In the genomic region with DNA sequence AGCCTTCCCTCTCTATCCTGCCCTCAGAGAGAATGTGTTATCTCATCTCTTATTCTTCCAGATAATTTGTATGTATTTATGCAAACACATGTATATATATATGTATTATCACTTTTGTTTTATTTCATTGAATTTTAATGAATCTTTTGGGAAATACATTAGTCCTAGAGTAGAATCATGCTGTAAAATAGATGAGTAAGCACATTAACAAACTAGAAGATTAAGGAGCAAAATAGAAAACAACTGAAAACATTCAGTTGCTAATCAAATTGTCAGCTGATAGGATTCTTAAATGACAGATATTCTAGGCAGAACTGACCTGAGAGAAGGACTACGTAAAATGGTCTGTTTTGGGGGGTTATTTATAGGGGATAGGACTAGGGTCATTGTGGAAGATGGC, we compare ENCODE assay signal across 28 cellular contexts.
"Had no signal": no experiment of that assay in that cellular context is flagged by ENCODE, and none has a peak within 500 bp of the region (broad histone marks: within the 10 kb centered on the region; RNA-seq: fewer than 3 reads in every experiment).

No MANE protein-coding gene starts in this region.

- H3K27ac ChIP-seq: neural progenitor cell, ovary, parathyroid adenoma, psoas muscle, sigmoid colon, stomach, thoracic aorta, thyroid gland, tibial nerve, upper lobe of left lung, vagina had no signal

- H2AFZ ChIP-seq: parathyroid adenoma had no signal

- H3K9me3 Mint-ChIP-seq: naive thymus-derived CD8-positive, alpha-beta T cell; nephron; neural progenitor cell; stimulated activated effector memory CD8-positive, alpha-beta T cell treated with anti-CD3 and anti-CD28 coated beads, Interleukin-12 subunit alpha, Interleukin-12 subunit beta, amount 100 ng/mL, for 72 hours; stimulated activated naive B cell treated with anti-CD40 and anti-IgM and Interleukin-4, amounts not matched to agents 10 μg/mL and 1 μg/mL and 100 μg/mL, for 72 hours; stimulated activated naive CD8-positive, alpha-beta T cell treated with anti-CD3 and anti-CD28 coated beads, Interleukin-15, Interleukin-2, amounts not matched to agents 100 ng/mL and 50 ng/mL, for 24 hours had no signal

- H3K79me2 ChIP-seq: parathyroid adenoma had no signal

- H3K4me3 Mint-ChIP-seq: naive B cell; naive thymus-derived CD8-positive, alpha-beta T cell; nephron; neural progenitor cell; stimulated activated effector memory CD8-positive, alpha-beta T cell treated with anti-CD3 and anti-CD28 coated beads, Interleukin-12 subunit alpha, Interleukin-12 subunit beta, amount 100 ng/mL, for 72 hours; stimulated activated naive B cell treated with anti-CD40 and anti-IgM and Interleukin-4, amounts not matched to agents 10 μg/mL and 1 μg/mL and 100 μg/mL, for 72 hours; stimulated activated naive CD8-positive, alpha-beta T cell treated with anti-CD3 and anti-CD28 coated beads, Interleukin-15, Interleukin-2, amounts not matched to agents 100 ng/mL and 50 ng/mL, for 24 hours had no signal

- H3K36me3 Mint-ChIP-seq: naive B cell; naive thymus-derived CD8-positive, alpha-beta T cell; neural progenitor cell; stimulated activated effector memory CD8-positive, alpha-beta T cell treated with anti-CD3 and anti-CD28 coated beads, Interleukin-12 subunit alpha, Interleukin-12 subunit beta, amount 100 ng/mL, for 72 hours; stimulated activated naive B cell treated with anti-CD40 and anti-IgM and Interleukin-4, amounts not matched to agents 10 μg/mL and 1 μg/mL and 100 μg/mL, for 72 hours had no signal

- H3K9ac ChIP-seq: neural progenitor cell, parathyroid adenoma had no signal

- H3K4me1 ChIP-seq: neural progenitor cell, parathyroid adenoma, sigmoid colon, upper lobe of left lung had no signal

- H3K4me1 Mint-ChIP-seq: nephron; stimulated activated effector memory CD8-positive, alpha-beta T cell treated with anti-CD3 and anti-CD28 coated beads, Interleukin-12 subunit alpha, Interleukin-12 subunit beta, amount 100 ng/mL, for 72 hours had no signal

- FAIRE-seq: urothelium cell line had no signal

- H3K27me3 Mint-ChIP-seq: naive B cell; naive thymus-derived CD8-positive, alpha-beta T cell; stimulated activated naive B cell treated with anti-CD40 and anti-IgM and Interleukin-4, amounts not matched to agents 10 μg/mL and 1 μg/mL and 100 μg/mL, for 72 hours had no signal

- H3K4me3 ChIP-seq: neural progenitor cell, ovary, psoas muscle, sigmoid colon, stomach, thoracic aorta, thyroid gland, tibial nerve, upper lobe of left lung, vagina had no signal

- H3K9me3 ChIP-seq: ovary, psoas muscle, sigmoid colon, stomach, thoracic aorta, thyroid gland, tibial nerve, upper lobe of left lung, vagina had no signal

- H3K27ac Mint-ChIP-seq: naive B cell; naive thymus-derived CD8-positive, alpha-beta T cell; nephron; neural progenitor cell; progenitor cell of endocrine pancreas; stimulated activated effector memory CD8-positive, alpha-beta T cell treated with anti-CD3 and anti-CD28 coated beads, Interleukin-12 subunit alpha, Interleukin-12 subunit beta, amount 100 ng/mL, for 72 hours; stimulated activated naive B cell treated with anti-CD40 and anti-IgM and Interleukin-4, amounts not matched to agents 10 μg/mL and 1 μg/mL and 100 μg/mL, for 72 hours; stimulated activated naive CD8-positive, alpha-beta T cell treated with anti-CD3 and anti-CD28 coated beads, Interleukin-15, Interleukin-2, amounts not matched to agents 100 ng/mL and 50 ng/mL, for 24 hours had no signal

- H3K36me3 ChIP-seq: neural progenitor cell, ovary, sigmoid colon, stomach, thoracic aorta, thyroid gland, tibial nerve, upper lobe of left lung, vagina had no signal

- ATAC-seq: naive thymus-derived CD8-positive, alpha-beta T cell; right cardiac atrium; stimulated activated effector memory CD8-positive, alpha-beta T cell treated with anti-CD3 and anti-CD28 coated beads, Interleukin-12 subunit alpha, Interleukin-12 subunit beta, amount 100 ng/mL, for 72 hours; stimulated activated naive B cell treated with anti-CD40 and anti-IgM and Interleukin-4, amounts not matched to agents 10 μg/mL and 1 μg/mL and 100 μg/mL, for 72 hours had no signal

- DNase-seq: naive B cell; naive thymus-derived CD8-positive, alpha-beta T cell; occipital lobe; ovary; posterior cingulate gyrus; psoas muscle; right cardiac atrium; sigmoid colon; small intestine; stimulated activated CD4-positive, alpha-beta T cell treated with anti-CD3 and anti-CD28 coated beads, Interleukin-15, amount 100 ng/mL, for 24 hours; stimulated activated CD4-positive, alpha-beta T cell treated with anti-CD3 and anti-CD28 coated beads, Interleukin-2, amount 100 ng/mL, for 24 hours; stimulated activated CD4-positive, alpha-beta T cell treated with anti-CD3 and anti-CD28 coated beads, Interleukin-4, amount 100 ng/mL, for 1 hour; stimulated activated naive B cell treated with anti-CD40 and anti-IgM and Interleukin-4, amounts not matched to agents 10 μg/mL and 1 μg/mL and 100 μg/mL, for 72 hours; stimulated activated naive CD4-positive, alpha-beta T cell treated with Interleukin-2 at 50 U/mL for 16 hours; stomach; thyroid gland; trophoblast cell; upper lobe of left lung had no signal

- H3K4me2 ChIP-seq: neural progenitor cell had no signal

- H3K27me3 ChIP-seq: neural progenitor cell, ovary, sigmoid colon, stomach, thyroid gland, tibial nerve, upper lobe of left lung, vagina had no signal
